In the genomic region with DNA sequence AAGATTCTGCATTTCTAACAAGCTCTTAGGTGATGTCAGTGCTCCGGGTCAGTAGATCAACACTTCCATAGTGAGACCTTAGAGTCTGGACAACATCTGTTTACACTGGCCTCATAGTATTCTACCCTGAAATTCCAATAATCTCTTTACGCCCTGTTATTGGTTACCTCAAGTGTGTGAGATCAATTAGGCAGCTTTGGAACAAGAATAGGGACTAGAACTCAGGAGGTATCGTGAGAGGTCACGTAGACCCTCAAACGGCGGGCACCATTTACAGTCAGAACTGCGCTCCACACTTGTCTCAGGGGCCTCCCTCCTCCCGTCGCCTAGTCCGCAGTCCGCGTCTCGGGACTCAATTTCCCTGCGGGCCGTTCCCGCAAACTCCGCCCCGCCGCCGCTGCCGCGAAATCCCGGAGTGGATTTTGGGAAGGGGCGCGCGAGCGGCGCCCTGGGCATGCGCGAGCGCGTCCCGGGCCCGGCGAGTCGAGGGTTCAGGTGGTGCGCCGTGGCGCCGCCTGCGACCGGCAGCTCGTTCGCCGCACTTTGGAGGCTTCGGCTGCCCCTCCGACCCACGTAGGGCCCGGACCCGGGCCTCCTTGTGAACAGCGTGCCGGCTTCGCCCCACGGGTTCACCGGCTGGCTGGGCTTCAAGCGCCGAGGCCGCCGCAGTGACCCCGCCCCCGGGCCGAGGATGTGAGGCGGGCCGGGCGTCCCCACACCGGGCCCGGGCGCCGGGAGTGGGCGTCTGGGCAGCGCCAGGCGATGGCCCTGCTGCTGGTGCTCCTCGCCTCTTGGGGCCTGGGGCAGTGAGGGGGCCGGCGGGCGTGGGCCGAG, we compare ENCODE assay signal across 8 cellular contexts. TPM values are rescaled to one million over a fixed set of nuclear protein-coding genes. Genes with fewer than 3 reads are reported as not detected.
DNase-seq lines count a peak whose midpoint lies in the region; ATAC-seq and TF ChIP-seq lines count a peak whose summit lies in the region.

A gene with protein sequence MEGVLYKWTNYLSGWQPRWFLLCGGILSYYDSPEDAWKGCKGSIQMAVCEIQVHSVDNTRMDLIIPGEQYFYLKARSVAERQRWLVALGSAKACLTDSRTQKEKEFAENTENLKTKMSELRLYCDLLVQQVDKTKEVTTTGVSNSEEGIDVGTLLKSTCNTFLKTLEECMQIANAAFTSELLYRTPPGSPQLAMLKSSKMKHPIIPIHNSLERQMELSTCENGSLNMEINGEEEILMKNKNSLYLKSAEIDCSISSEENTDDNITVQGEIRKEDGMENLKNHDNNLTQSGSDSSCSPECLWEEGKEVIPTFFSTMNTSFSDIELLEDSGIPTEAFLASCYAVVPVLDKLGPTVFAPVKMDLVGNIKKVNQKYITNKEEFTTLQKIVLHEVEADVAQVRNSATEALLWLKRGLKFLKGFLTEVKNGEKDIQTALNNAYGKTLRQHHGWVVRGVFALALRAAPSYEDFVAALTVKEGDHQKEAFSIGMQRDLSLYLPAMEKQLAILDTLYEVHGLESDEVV (plus strand): TSS at position 498 of the 834 bp plus-strand sequence. CDS start 351 bp downstream, outside the sequence.

- peak within 1 kb of the TSS; percentile 86 for H3K9ac ChIP-seq in endodermal cell (ENCODE audit: extremely low read depth, low read length, poor library complexity, severe bottlenecking)

- no peak for TF ChIP-seq CTCF in HL-60 (IDR thresholded peaks at IDR 0.05; ENCODE audit: insufficient read depth, low read length)
- TF ChIP-seq CTCF in endodermal cell (conservative IDR thresholded peaks at IDR 0.05), result no peak
- no peak for TF ChIP-seq CTCF in mesothelial cell of epicardium (IDR thresholded peaks at IDR 0.05; ENCODE audit: unreplicated experiment)

- no peaks in the 10 kb centered on the region for H3K9me3 ChIP-seq in endodermal cell (ENCODE audit: control insufficient read depth, low read length)

- peak within 1 kb of the TSS; percentile 95 for H3K27ac Mint-ChIP-seq in endodermal cell
- H3K27ac Mint-ChIP-seq in mesothelial cell of epicardium, result peak within 1 kb of the TSS; percentile 89

- H3K27ac ChIP-seq in HL-60 (replicated peaks) (peak within 1 kb of the TSS; percentile 75), endodermal cell (ENCODE audit: low read depth, low read length) (peak within 1 kb of the TSS; percentile 91)

- H3K4me3 Mint-ChIP-seq in endodermal cell, result no peak within 1 kb of the TSS
- no peak within 1 kb of the TSS for H3K4me3 Mint-ChIP-seq in mesothelial cell of epicardium

- H3K36me3 Mint-ChIP-seq in endodermal cell (ENCODE audit: low read depth), result peaks cover 8% of the 10 kb centered on the region
- H3K36me3 Mint-ChIP-seq in mesothelial cell of epicardium, result no peaks in the 10 kb centered on the region

- H3K27me3 Mint-ChIP-seq in endodermal cell (ENCODE audit: insufficient read depth) (no peaks in the 10 kb centered on the region), mesothelial cell of epicardium (ENCODE audit: low read depth) (no peaks in the 10 kb centered on the region)

- peaks cover 5% of the 10 kb centered on the region for H3K36me3 ChIP-seq in endodermal cell (ENCODE audit: control insufficient read depth, insufficient read depth, low read length)

- WGBS in endodermal cell (ENCODE audit: insufficient coverage in 1 of 2, insufficient read length in 1 of 2), 2 experiments, result 0 to 3% methylated on average over 25 to 77 of the region's 77 CpGs

- ATAC-seq in GM19463 (IDR thresholded peaks at IDR 0.05; ENCODE audit: unreplicated experiment), result peak; percentile 47

- no peaks in the 10 kb centered on the region for H3K27me3 ChIP-seq in HL-60 (ENCODE audit: insufficient read depth, poor library complexity, severe bottlenecking)
- H3K27me3 ChIP-seq in endodermal cell (ENCODE audit: control insufficient read depth, insufficient read depth, low read length, poor library complexity, severe bottlenecking), result no peaks in the 10 kb centered on the region

- peak; percentile 92 for DNase-seq in COLO829 (ENCODE audit: low spot score)
- DNase-seq in HL-60 (ENCODE audit: low read depth in 1 of 2, low spot score in 1 of 2), result peak; percentile 65 to 88
- peak; percentile 76 to 83 for DNase-seq in NOMO-1 (lab: John Stamatoyannopoulos, UW; ENCODE audit: unreplicated experiment in 2 of 2)
- peak; percentile 68 for DNase-seq in activated CD8-positive, alpha-beta memory T cell treated with anti-CD3 and anti-CD28 coated beads, Interleukin-2, amount 50 U/mL, for 24 hours (ENCODE audit: extremely low read depth)
- DNase-seq in endodermal cell, result peak; percentile 98
- peak; percentile 78 to 94 for DNase-seq in mesothelial cell of epicardium (ENCODE audit: low spot score in 2 of 2, unreplicated experiment in 2 of 2)
- DNase-seq in stimulated activated CD8-positive, alpha-beta memory T cell treated with anti-CD3 and anti-CD28 coated beads, Interleukin-15, amount 100 ng/mL, for 24 hours (ENCODE audit: low read depth), result peak; percentile 83

- H3K4me3 ChIP-seq in HL-60 (replicated peaks; ENCODE audit: insufficient read depth, low read length) (peak within 1 kb of the TSS; percentile 94), endodermal cell (ENCODE audit: low read length) (peak within 1 kb of the TSS; percentile 95)

- no peaks in the 10 kb centered on the region for H3K9me3 Mint-ChIP-seq in endodermal cell
- no peaks in the 10 kb centered on the region for H3K9me3 Mint-ChIP-seq in mesothelial cell of epicardium

- H3K4me1 Mint-ChIP-seq in endodermal cell (peaks cover 27% of the 10 kb centered on the region), mesothelial cell of epicardium (peaks cover 39% of the 10 kb centered on the region)

- H3K4me1 ChIP-seq in endodermal cell (ENCODE audit: control insufficient read depth, insufficient read depth, low read length), result peaks cover 2% of the 10 kb centered on the region

RNA-seq across cellular contexts. Expression of the gene that starts here (rescaled TPM):
- total RNA-seq in endodermal cell, result 10 to 100 TPM; 37.7 to 42.2 TPM
- 35.2 TPM for polyA plus RNA-seq in endodermal cell (2013, experiment 1 of 2)
- polyA plus RNA-seq in endodermal cell (2013, experiment 2 of 2), result 35.6 TPM
- 39.8 to 43.5 TPM (median 40.3 TPM) in 3 replicates for total RNA-seq in mesothelial cell of epicardium

Comparison
In these comparisons a context has a peak if more than half of its experiments do, and no peak if none do; other contexts are left out.
1. Peak in every context shown above with its lines: DNase-seq, ATAC-seq, H3K4me3 ChIP-seq and H3K27ac ChIP-seq.